In genomic region chr6:32577493-32577892, GRCh38 we compare ENCODE assay signal across 4 cellular contexts. TPM values are rescaled to one million over a fixed set of nuclear protein-coding genes. Genes with fewer than 3 reads are reported as not detected.
"Had no signal": no experiment of that assay in that cellular context is flagged by ENCODE, and none has a peak within 500 bp of the region (broad histone marks: within the 10 kb centered on the region; RNA-seq: fewer than 3 reads in every experiment).

No MANE protein-coding gene starts in this region.

RNA-seq across cellular contexts. Expression of gene HLA-DRB1, which starts 12.2 kb away (rescaled TPM):
- total RNA-seq: chondrocyte had no signal

RNA-seq across cellular contexts. Expression of gene HLA-DRB5, which starts 47.4 kb away (rescaled TPM):
- total RNA-seq: astrocyte, cardiac muscle cell, chondrocyte, WTC11 had no signal

RNA-seq across cellular contexts. Expression of gene HLA-DQA1, which starts 59.7 kb away (rescaled TPM):
- total RNA-seq: astrocyte, cardiac muscle cell, chondrocyte had no signal
- polyA plus RNA-seq: cardiac muscle cell had no signal
